1 cellular context compared by ENCODE assay signal in the genomic region with DNA sequence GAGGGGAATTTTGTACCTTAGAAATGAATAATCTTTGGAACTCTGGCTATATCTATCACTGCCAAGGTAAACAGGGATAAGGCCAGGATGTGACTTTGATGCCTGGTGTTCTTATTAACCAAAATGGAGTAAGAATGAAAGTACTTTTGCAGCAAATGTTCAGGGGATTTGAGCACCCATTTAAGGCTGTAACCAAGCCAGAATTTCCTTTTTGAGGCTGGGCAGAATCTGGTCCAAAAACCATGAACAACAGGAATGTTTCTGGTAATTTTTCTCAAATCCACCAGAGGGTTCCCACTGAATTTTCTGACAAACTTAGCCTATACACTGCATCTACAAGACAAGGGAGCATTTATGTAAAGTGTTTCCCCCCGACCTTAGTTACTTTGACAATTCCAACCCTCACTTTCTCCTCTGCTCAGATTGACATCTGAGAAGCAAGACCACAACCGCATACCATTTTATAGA.
TF ChIP-seq lines count a peak whose summit lies in the region.

No MANE protein-coding gene starts in this region.

TF ChIP-seq in HEK293, 187 proteins besides CTCF, POLR2A, EP300 and RAD21 (continued from another document):
- TF ChIP-seq ZNF513 (tag by site-specific recombination; IDR thresholded peaks at IDR 0.05) (no peak), RBAK (tag by site-specific recombination; IDR thresholded peaks at IDR 0.05) (no peak)
